Comparison of ENCODE assay signal across 25 cellular contexts in genomic region chr2:152309352-152310214, GRCh38.
"Had no signal": no experiment of that assay in that cellular context is flagged by ENCODE, and none has a peak within 500 bp of the region (broad histone marks: within the 10 kb centered on the region; RNA-seq: fewer than 3 reads in every experiment).

No MANE protein-coding gene starts in this region.

- H3K27me3 ChIP-seq: ascending aorta, body of pancreas had no signal

- H3K4me3 ChIP-seq: ascending aorta, body of pancreas had no signal

- DNase-seq: activated CD4-positive, alpha-beta T cell treated with anti-CD3 and anti-CD28 coated beads for 48 hours; activated CD4-positive, alpha-beta T cell treated with anti-CD3 and anti-CD28 coated beads, Interleukin-2, amount 50 U/mL, for 4 hours; activated CD4-positive, CD25-positive, alpha-beta regulatory T cell treated with anti-CD3 and anti-CD28 coated beads, Interleukin-2, amount 50 U/mL, for 72 hours; activated CD8-positive, alpha-beta memory T cell treated with anti-CD3 and anti-CD28 coated beads, Interleukin-2, amount 50 U/mL, for 48 hours; activated CD8-positive, alpha-beta T cell treated with anti-CD3 and anti-CD28 coated beads, Interleukin-2, amount 10 ng/mL, durations not matched to agents 7 days and 5 days; activated naive CD8-positive, alpha-beta T cell treated with anti-CD3 and anti-CD28 coated beads, Interleukin-2, amount 50 U/mL, for 24 hours; activated T-cell treated with anti-CD3 and anti-CD28 coated beads, Interleukin-2, amount 50 U/mL, for 1 hour; amniotic stem cell; body of pancreas; Kasumi-1; KBM-7; NCI-H1048; NCI-H146; NCI-H187 treated with DMSO at 0.1 percent for 48 hours; NCI-H2081 treated with DMSO at 0.1 percent for 48 hours; NCI-H345; NCI-H510A treated with DMSO at 0.1 percent for 48 hours; NK-92 treated with Interleukin-12 subunit alpha and Interleukin-12 subunit beta, amount 100 ng/mL, for 24 hours; OCI-M1; SHP77 treated with DMSO at 0.1 percent for 48 hours; T-helper 9 cell had no signal

- H3K9me3 ChIP-seq: ascending aorta, body of pancreas had no signal

- H3K27ac ChIP-seq: ascending aorta, body of pancreas had no signal

- H3K36me3 ChIP-seq: ascending aorta had no signal

- ATAC-seq: activated CD8-positive, alpha-beta T cell treated with anti-CD3 and anti-CD28 coated beads, Interleukin-2, amount 10 ng/mL, durations not matched to agents 7 days and 5 days; activated naive CD4-positive, alpha-beta T cell treated with anti-CD3 and anti-CD28 coated beads, Interleukin-2, amount 50 U/mL, for 72 hours; activated naive CD8-positive, alpha-beta T cell treated with anti-CD3 and anti-CD28 coated beads, Interleukin-2, amount 50 U/mL, for 24 hours; body of pancreas; WTC11 had no signal

- H3K4me1 ChIP-seq: ascending aorta, body of pancreas had no signal

- FAIRE-seq: RCC 7860 had no signal
